Comparison of ENCODE assay signal across 10 cellular contexts in the genomic region with DNA sequence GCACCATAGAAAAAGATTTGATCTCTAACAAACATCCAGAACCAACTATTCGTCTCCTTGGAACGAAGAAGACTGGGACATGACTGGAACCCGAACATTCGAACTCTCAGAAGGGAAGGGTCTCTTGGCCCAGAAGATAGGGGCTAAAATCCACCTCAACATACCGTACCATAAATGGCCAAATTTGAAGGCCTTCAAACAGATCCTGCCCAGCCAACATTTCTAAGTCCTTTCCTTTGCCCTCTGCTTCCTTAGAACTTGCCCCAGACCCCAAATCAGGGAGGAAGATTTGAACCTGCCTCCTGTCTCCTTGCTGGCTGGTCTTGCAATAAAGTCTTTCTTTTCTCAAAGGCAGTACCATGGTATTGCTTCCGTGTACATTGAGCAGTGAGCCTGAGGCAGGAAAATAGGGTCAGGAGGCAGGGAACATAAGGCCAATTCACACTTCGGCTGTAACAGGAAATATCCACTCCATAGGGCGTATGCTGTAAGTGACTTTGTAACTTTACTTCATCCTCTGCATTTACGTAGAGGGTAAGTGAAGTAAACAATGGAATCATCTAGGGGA. TPM values are rescaled to one million over a fixed set of nuclear protein-coding genes. Genes with fewer than 3 reads are reported as not detected.
DNase-seq lines count a peak whose midpoint lies in the region; ATAC-seq and TF ChIP-seq lines count a peak whose summit lies in the region.
"Had no signal": no experiment of that assay in that cellular context is flagged by ENCODE, and none has a peak within 500 bp of the region (broad histone marks: within the 10 kb centered on the region; RNA-seq: fewer than 3 reads in every experiment).

No MANE protein-coding gene starts in this region.

- no peaks in the 10 kb centered on the region for H4K20me1 ChIP-seq in mammary epithelial cell (ENCODE audit: insufficient read depth, low read length)

- TF ChIP-seq EP300 in upper lobe of left lung (IDR thresholded peaks at IDR 0.05) = peak in 1 of 4 donors; percentile 14

- peaks cover 34% of the 10 kb centered on the region for H3K79me2 ChIP-seq in mammary epithelial cell (ENCODE audit: insufficient read depth, low read length)

- TF ChIP-seq CTCF in mammary epithelial cell (conservative IDR thresholded peaks at IDR 0.05 in 1 of 2, IDR thresholded peaks at IDR 0.05 in 1 of 2; ENCODE audit: extremely low read depth in 1 of 2, insufficient read depth in 1 of 2, low read depth in 1 of 2, low read length in 2 of 2) = no peak
- TF ChIP-seq CTCF in upper lobe of left lung (IDR thresholded peaks at IDR 0.05) = no peak

- no peak for DNase-seq in activated naive CD4-positive, alpha-beta T cell treated with anti-CD3 and anti-CD28 coated beads for 36 hours
- DNase-seq in mammary epithelial cell = no peak
- no peak for DNase-seq in upper lobe of left lung
- DNase-seq in NCI-H1694 treated with DMSO at 0.1 percent for 48 hours (lab: John Stamatoyannopoulos, UW) = no peak
- DNase-seq in NCI-H1048 (lab: John Stamatoyannopoulos, UW) = no peak
- DNase-seq in GM03348 (ENCODE audit: low spot score) = no peak
- DNase-seq: cortex of kidney, NCI-H226 had no signal

- H3K27me3 Mint-ChIP-seq in activated naive CD4-positive, alpha-beta T cell treated with anti-CD3 and anti-CD28 coated beads, Interleukin-2, amount 50 U/mL, for 24 hours = peaks cover 26% of the 10 kb centered on the region
- H3K27me3 Mint-ChIP-seq in activated naive CD4-positive, alpha-beta T cell treated with anti-CD3 and anti-CD28 coated beads for 36 hours (ENCODE audit: low read depth) = peaks cover 30% of the 10 kb centered on the region

- H2AFZ ChIP-seq in mammary epithelial cell (ENCODE audit: low read depth, low read length) = no peak overlapping the region

- no peaks in the 10 kb centered on the region for H3K9me3 ChIP-seq in mammary epithelial cell (replicated peaks; ENCODE audit: insufficient read depth, low read length)
- H3K9me3 ChIP-seq in muscle layer of duodenum (ENCODE audit: control insufficient read depth in 1 of 2, low read length in 2 of 2) = no peaks in the 10 kb centered on the region
- H3K9me3 ChIP-seq in upper lobe of left lung = no peaks in the 10 kb centered on the region

- intact Hi-C loops in activated naive CD4-positive, alpha-beta T cell treated with anti-CD3 and anti-CD28 coated beads for 36 hours (cut with micrococcal nuclease) = loop anchor here (5.0 kb wide), 1 partner anchor 1024 kb away; a partner anchor contains a TSS
- intact Hi-C loops in mammary epithelial cell (cut with micrococcal nuclease) = loop anchor here (2.0 kb wide), 1 partner anchor 13 kb away; no protein-coding TSS in a partner anchor

- no peak overlapping the region for H3K4me3 ChIP-seq in mammary epithelial cell (replicated peaks in 1 of 3; ENCODE audit: insufficient read depth in 1 of 3, low read depth in 2 of 3, low read length in 3 of 3)
- H3K4me3 ChIP-seq in muscle layer of duodenum (ENCODE audit: low read depth in 1 of 2, low read length in 2 of 2) = no peak overlapping the region
- H3K4me3 ChIP-seq in upper lobe of left lung = no peak overlapping the region

- in situ Hi-C loops in mammary epithelial cell (cut with MboI; ENCODE audit: low sequenced_read_pairs in 2 of 2) = no loop called here

- H3K27ac ChIP-seq in mammary epithelial cell (ENCODE audit: insufficient read depth, low read depth, low read length) (no peak overlapping the region), muscle layer of duodenum (ENCODE audit: low read length) (peak overlapping the region; percentile 2), upper lobe of left lung (peak overlapping the region in 3 of 4 donors; percentile 93 to 100 (median 96))

- H3K36me3 Mint-ChIP-seq in activated naive CD4-positive, alpha-beta T cell treated with anti-CD3 and anti-CD28 coated beads, Interleukin-2, amount 50 U/mL, for 24 hours = no peaks in the 10 kb centered on the region
- H3K36me3 Mint-ChIP-seq in activated naive CD4-positive, alpha-beta T cell treated with anti-CD3 and anti-CD28 coated beads for 36 hours (ENCODE audit: low read depth) = no peaks in the 10 kb centered on the region

- peak overlapping the region; percentile 68 for H3K4me3 Mint-ChIP-seq in activated naive CD4-positive, alpha-beta T cell treated with anti-CD3 and anti-CD28 coated beads, Interleukin-2, amount 50 U/mL, for 24 hours
- H3K4me3 Mint-ChIP-seq in activated naive CD4-positive, alpha-beta T cell treated with anti-CD3 and anti-CD28 coated beads for 36 hours = no peak overlapping the region

- no peak for ATAC-seq in upper lobe of left lung (ENCODE audit: low FRiP score in 2 of 2)

- BruUV-seq in mammary epithelial cell (replicated peaks; lab: Mats Ljungman, UMichigan) = TSS peak; percentile 35

- no peak overlapping the region for H3K9ac ChIP-seq in mammary epithelial cell (ENCODE audit: insufficient read depth, low read length)

- H3K4me2 ChIP-seq in mammary epithelial cell (ENCODE audit: insufficient read depth, low read depth, low read length) = no peak overlapping the region

- no peak for TF ChIP-seq POLR2A in upper lobe of left lung (IDR thresholded peaks at IDR 0.05)

- CTCF ChIA-PET in activated naive CD4-positive, alpha-beta T cell treated with anti-CD3 and anti-CD28 coated beads for 36 hours (lab: Charles Lee) = no interaction called here
- CTCF ChIA-PET in mammary epithelial cell (lab: Charles Lee; ENCODE audit: low non-redundant PET) = no interaction called here

- 80% methylated on average over 9 of the region's 9 CpGs for WGBS in mammary epithelial cell (ENCODE audit: low coverage, missing lambda C conversion rate)
- 69 to 80% methylated on average over 9 of the region's 9 CpGs for WGBS in upper lobe of left lung, 2 donors

- H3K4me1 ChIP-seq in mammary epithelial cell (ENCODE audit: insufficient read depth, low read length) (peaks cover 24% of the 10 kb centered on the region), muscle layer of duodenum (ENCODE audit: control insufficient read depth in 1 of 2, insufficient read depth in 2 of 2, low read length in 2 of 2) (peaks cover 3 to 15% of the 10 kb centered on the region in 2 donors), upper lobe of left lung (peaks cover 22 to 40% (median 29%) of the 10 kb centered on the region in 4 donors)

- dilution Hi-C loops in mammary epithelial cell (cut with HindIII; ENCODE audit: low sequenced_read_pairs) = no loop called here

- H3K9me3 Mint-ChIP-seq in activated naive CD4-positive, alpha-beta T cell treated with anti-CD3 and anti-CD28 coated beads, Interleukin-2, amount 50 U/mL, for 24 hours = no peaks in the 10 kb centered on the region
- H3K9me3 Mint-ChIP-seq in activated naive CD4-positive, alpha-beta T cell treated with anti-CD3 and anti-CD28 coated beads for 36 hours = no peaks in the 10 kb centered on the region

- H3K4me1 Mint-ChIP-seq in activated naive CD4-positive, alpha-beta T cell treated with anti-CD3 and anti-CD28 coated beads, Interleukin-2, amount 50 U/mL, for 24 hours = peaks cover 5% of the 10 kb centered on the region
- no peaks in the 10 kb centered on the region for H3K4me1 Mint-ChIP-seq in activated naive CD4-positive, alpha-beta T cell treated with anti-CD3 and anti-CD28 coated beads for 36 hours (ENCODE audit: low read depth)

- H3K27ac Mint-ChIP-seq in activated naive CD4-positive, alpha-beta T cell treated with anti-CD3 and anti-CD28 coated beads, Interleukin-2, amount 50 U/mL, for 24 hours = no peak overlapping the region
- no peak overlapping the region for H3K27ac Mint-ChIP-seq in activated naive CD4-positive, alpha-beta T cell treated with anti-CD3 and anti-CD28 coated beads for 36 hours

- H3K27me3 ChIP-seq in mammary epithelial cell (ENCODE audit: insufficient read depth, low read length) (no peaks in the 10 kb centered on the region), muscle layer of duodenum (ENCODE audit: low read depth, low read length) (no peaks in the 10 kb centered on the region), upper lobe of left lung (peaks cover 0 to 6% (median 0%) of the 10 kb centered on the region in 4 donors)

- no peaks in the 10 kb centered on the region for H3K36me3 ChIP-seq in mammary epithelial cell (ENCODE audit: insufficient read depth, low read length)
- peaks cover 0 to 13% of the 10 kb centered on the region in 2 donors for H3K36me3 ChIP-seq in muscle layer of duodenum (ENCODE audit: control insufficient read depth in 1 of 2, insufficient read depth in 2 of 2, low read length in 2 of 2)
- no peaks in the 10 kb centered on the region for H3K36me3 ChIP-seq in upper lobe of left lung

RNA-seq across cellular contexts. Expression of a gene that starts 1.8 kb away (rescaled TPM):
- total RNA-seq in activated naive CD4-positive, alpha-beta T cell treated with anti-CD3 and anti-CD28 coated beads for 36 hours = under 1 TPM; 0.17 to 0.36 TPM
- total RNA-seq in mammary epithelial cell (100 to 1,000 TPM in 1 of 2 donors, 10 to 100 TPM in 1; 40.4 to 180 TPM), upper lobe of left lung (100 to 1,000 TPM in 3 of 6 donors, 10 to 100 TPM in 3; 51.6 to 118 (median 95.3) TPM)
- 12.1 TPM for polyA plus RNA-seq in mammary epithelial cell
- 10.3 TPM for polyA minus RNA-seq in mammary epithelial cell

Comparison
In these comparisons a context has a peak if more than half of its experiments do, and no peak if none do; other contexts are left out.
1. RNA of a gene that starts 1.8 kb away (total RNA-seq): 40.4 to 180 TPM in mammary epithelial cell and 51.6 to 118 TPM in upper lobe of left lung; 0.17 to 0.36 TPM in activated naive CD4-positive, alpha-beta T cell treated with anti-CD3 and anti-CD28 coated beads for 36 hours; every median in the first group is over 10 times any median in the second.